ENCODE assay signal across 9 cellular contexts in the genomic region with DNA sequence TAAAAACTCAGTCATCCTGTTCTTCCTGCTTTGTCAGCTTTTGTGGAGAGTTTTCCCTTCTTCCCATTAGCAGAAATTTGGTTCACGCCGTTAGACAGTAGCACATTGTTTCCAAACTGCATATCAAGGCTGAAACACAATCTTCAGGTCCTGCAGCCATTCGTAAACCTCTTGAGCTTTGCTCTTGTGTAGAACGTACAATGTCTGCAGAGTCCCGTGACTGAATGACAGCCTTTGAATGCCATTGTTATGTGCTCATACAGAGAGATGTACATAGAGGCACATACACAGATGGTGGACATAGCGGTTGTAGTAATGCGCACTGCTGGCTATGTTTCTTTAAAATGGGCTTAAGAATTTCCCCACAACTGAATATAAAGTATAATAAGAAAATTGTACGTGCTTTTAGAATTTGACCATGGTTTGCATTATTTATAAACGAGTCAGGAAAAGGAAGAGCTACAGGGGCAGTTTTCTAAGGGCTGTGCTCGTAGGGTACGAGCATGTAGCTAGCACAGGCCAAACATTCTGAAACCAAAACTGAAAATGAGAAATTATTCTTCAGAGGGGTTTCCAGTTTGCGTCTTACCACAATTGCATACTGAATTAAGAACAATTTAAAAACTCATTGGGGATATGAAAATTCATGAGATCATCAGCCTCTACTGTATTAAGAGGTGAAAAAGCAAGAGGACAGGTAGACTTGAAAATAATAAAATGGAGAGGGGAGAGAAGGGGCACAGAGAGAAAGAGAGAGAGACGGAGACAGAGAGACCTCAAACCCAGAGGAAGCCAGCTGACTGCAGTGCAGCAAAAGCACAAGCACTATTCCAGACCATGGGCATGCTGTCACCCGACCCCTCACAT.
DNase-seq lines count a peak whose midpoint lies in the region; ATAC-seq, FAIRE-seq and TF ChIP-seq lines count a peak whose summit lies in the region.
"Had no signal": no experiment of that assay in that cellular context is flagged by ENCODE, and none has a peak within 500 bp of the region (broad histone marks: within the 10 kb centered on the region; RNA-seq: fewer than 3 reads in every experiment).

No MANE protein-coding gene starts in this region.

- peak; percentile 79 for ATAC-seq in HG03066 (IDR thresholded peaks at IDR 0.05; ENCODE audit: low read depth, unreplicated experiment)
- peak; percentile 75 for ATAC-seq in activated CD8-positive, alpha-beta T cell treated with anti-CD3 and anti-CD28 coated beads for 36 hours
- no peak for ATAC-seq in GM21786 (IDR thresholded peaks at IDR 0.05; ENCODE audit: unreplicated experiment)
- no peak for ATAC-seq in GM18505 (IDR thresholded peaks at IDR 0.05; ENCODE audit: unreplicated experiment)

- no peaks in the 10 kb centered on the region for H3K9me3 Mint-ChIP-seq in activated CD8-positive, alpha-beta T cell treated with anti-CD3 and anti-CD28 coated beads for 36 hours

- POLR2A ChIA-PET in activated CD8-positive, alpha-beta T cell treated with anti-CD3 and anti-CD28 coated beads for 36 hours (lab: Charles Lee): interaction anchor here (0.7 kb wide), 1 partner anchor 361 kb away, joined by 3 read pairs; no protein-coding TSS in a partner anchor

- peak overlapping the region; percentile 30 for H3K4me3 Mint-ChIP-seq in activated CD8-positive, alpha-beta T cell treated with anti-CD3 and anti-CD28 coated beads for 36 hours

- no peak for TF ChIP-seq CTCF in activated CD8-positive, alpha-beta T cell treated with anti-CD3 and anti-CD28 coated beads for 36 hours (IDR thresholded peaks at IDR 0.05)

- no peak for TF ChIP-seq POLR2A in GM18505 (IDR thresholded peaks at IDR 0.05; ENCODE audit: borderline replicate concordance, extremely low read depth, insufficient read depth, insufficient read length)

- H3K27me3 Mint-ChIP-seq in activated CD8-positive, alpha-beta T cell treated with anti-CD3 and anti-CD28 coated beads for 36 hours: peaks cover 3% of the 10 kb centered on the region

- no peaks in the 10 kb centered on the region for H3K36me3 Mint-ChIP-seq in activated CD8-positive, alpha-beta T cell treated with anti-CD3 and anti-CD28 coated beads for 36 hours (ENCODE audit: low read depth)

- intact Hi-C loops in activated CD8-positive, alpha-beta T cell treated with anti-CD3 and anti-CD28 coated beads for 36 hours (cut with micrococcal nuclease): no loop called here

- H3K4me1 Mint-ChIP-seq in activated CD8-positive, alpha-beta T cell treated with anti-CD3 and anti-CD28 coated beads for 36 hours (ENCODE audit: low read depth): peaks cover 6% of the 10 kb centered on the region

- DNase-seq in Daoy (ENCODE audit: low read depth) (peak; percentile 47), GM19239 (ENCODE audit: insufficient read length, low spot score) (peak; percentile 24), DMS79 treated with DMSO at 0.1 percent for 48 hours (lab: John Stamatoyannopoulos, UW) (no peak), UCSD-AML1 (lab: John Stamatoyannopoulos, UW; ENCODE audit: unreplicated experiment) (no peak)
- no peak for DNase-seq in activated CD8-positive, alpha-beta T cell treated with anti-CD3 and anti-CD28 coated beads for 36 hours
- DNase-seq: DMS153 had no signal

- peak overlapping the region; percentile 53 for H3K27ac Mint-ChIP-seq in activated CD8-positive, alpha-beta T cell treated with anti-CD3 and anti-CD28 coated beads for 36 hours

- CTCF ChIA-PET in activated CD8-positive, alpha-beta T cell treated with anti-CD3 and anti-CD28 coated beads for 36 hours (lab: Charles Lee): no interaction called here

- peak; percentile 90 for FAIRE-seq in GM19239 (lab: Jason Lieb, UNC)

Comparison
In these comparisons a context has a peak if more than half of its experiments do, and no peak if none do; other contexts are left out.
1. DNase-seq: peak in Daoy (single experiment) and GM19239 (single experiment); none in activated CD8-positive, alpha-beta T cell treated with anti-CD3 and anti-CD28 coated beads for 36 hours (single experiment), DMS79 treated with DMSO at 0.1 percent for 48 hours (single experiment) and UCSD-AML1 (single experiment).
2. ATAC-seq: peak in HG03066 (single experiment) and activated CD8-positive, alpha-beta T cell treated with anti-CD3 and anti-CD28 coated beads for 36 hours (single experiment); none in GM21786 (single experiment) and GM18505 (single experiment).